31 cellular contexts compared by ENCODE assay signal in the genomic region with DNA sequence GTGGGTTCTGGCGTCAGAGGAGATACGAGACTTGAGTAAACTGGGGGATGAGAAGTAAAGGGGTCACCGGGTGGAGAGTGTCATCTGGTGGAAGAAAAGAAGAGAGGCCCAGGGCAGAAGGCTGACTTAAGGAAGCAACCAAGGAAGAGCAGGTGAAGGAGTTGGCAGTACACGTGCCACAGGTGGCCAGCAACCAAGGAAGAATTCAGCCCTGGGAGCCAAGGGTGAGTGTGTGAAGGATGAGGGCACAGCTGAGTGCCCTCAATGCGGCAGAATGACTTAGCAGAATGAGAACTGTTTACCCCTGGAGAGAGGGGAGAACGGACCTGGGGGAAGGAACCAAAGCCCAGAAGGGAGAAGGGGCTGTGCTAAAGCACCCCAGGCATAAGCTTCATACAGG.
"Had no signal": no experiment of that assay in that cellular context is flagged by ENCODE, and none has a peak within 500 bp of the region (broad histone marks: within the 10 kb centered on the region; RNA-seq: fewer than 3 reads in every experiment).

No MANE protein-coding gene starts in this region.

- H3K4me1 ChIP-seq: esophagus squamous epithelium, left lung, lower lobe of right lung, prostate gland, sigmoid colon, stomach, tibial artery, upper lobe of right lung had no signal

- H3K4me3 Mint-ChIP-seq: activated CD4-positive, alpha-beta memory T cell treated with anti-CD3 and anti-CD28 coated beads for 36 hours; activated naive CD4-positive, alpha-beta T cell treated with anti-CD3 and anti-CD28 coated beads, Interleukin-2, amount 50 U/mL, for 24 hours; activated T-cell treated with anti-CD3 and anti-CD28 coated beads, Interleukin-2, amount 50 U/mL, for 4 hours; activated T-helper 17 cell treated with anti-CD3 and anti-CD28 coated beads, Interleukin-2, amount 50 U/mL, for 72 hours; nephron; stimulated activated memory B cell treated with anti-CD40 and anti-IgM and Interleukin-4, amounts not matched to agents 10 μg/mL and 1 μg/mL and 100 μg/mL, for 72 hours; T-helper 1 cell treated with Interleukin-12 subunit alpha and Interleukin-12 subunit beta and Interleukin-4 antibody, amounts not matched to agents 30 μg/mL and 1 μg/mL, for 36 hours had no signal

- H3K27ac Mint-ChIP-seq: activated CD4-positive, alpha-beta memory T cell treated with anti-CD3 and anti-CD28 coated beads for 36 hours; activated naive CD4-positive, alpha-beta T cell treated with anti-CD3 and anti-CD28 coated beads, Interleukin-2, amount 50 U/mL, for 24 hours; activated T-helper 17 cell treated with anti-CD3 and anti-CD28 coated beads, Interleukin-2, amount 50 U/mL, for 72 hours; nephron; stimulated activated memory B cell treated with anti-CD40 and anti-IgM and Interleukin-4, amounts not matched to agents 10 μg/mL and 1 μg/mL and 100 μg/mL, for 72 hours; T-helper 1 cell treated with Interleukin-12 subunit alpha and Interleukin-12 subunit beta and Interleukin-4 antibody, amounts not matched to agents 30 μg/mL and 1 μg/mL, for 36 hours had no signal

- ATAC-seq: activated CD4-positive, CD25-positive, alpha-beta regulatory T cell treated with anti-CD3 and anti-CD28 coated beads, Interleukin-2, amount 50 U/mL, for 24 hours; activated T-cell treated with anti-CD3 and anti-CD28 coated beads, Interleukin-2, amount 50 U/mL, for 4 hours; activated T-helper 17 cell treated with anti-CD3 and anti-CD28 coated beads, Interleukin-2, amount 50 U/mL, for 72 hours; left lung; lower lobe of right lung; stimulated activated memory B cell treated with anti-CD40 and anti-IgM and Interleukin-4, amounts not matched to agents 10 μg/mL and 1 μg/mL and 100 μg/mL, for 72 hours; upper lobe of right lung had no signal

- H3K36me3 ChIP-seq: esophagus squamous epithelium, left lung, lower lobe of right lung, prostate gland, sigmoid colon, upper lobe of right lung, WERI-Rb-1 had no signal

- H3K9me3 ChIP-seq: esophagus squamous epithelium, left lung, lower lobe of right lung, prostate gland, sigmoid colon, stomach, tibial artery, upper lobe of right lung had no signal

- H3K27me3 Mint-ChIP-seq: activated CD4-positive, alpha-beta memory T cell treated with anti-CD3 and anti-CD28 coated beads for 36 hours; activated naive CD4-positive, alpha-beta T cell treated with anti-CD3 and anti-CD28 coated beads, Interleukin-2, amount 50 U/mL, for 24 hours; activated T-helper 17 cell treated with anti-CD3 and anti-CD28 coated beads, Interleukin-2, amount 50 U/mL, for 72 hours; stimulated activated memory B cell treated with anti-CD40 and anti-IgM and Interleukin-4, amounts not matched to agents 10 μg/mL and 1 μg/mL and 100 μg/mL, for 72 hours had no signal

- H3K27me3 ChIP-seq: esophagus squamous epithelium, left lung, sigmoid colon, stomach, tibial artery, upper lobe of right lung had no signal

- H3K4me3 ChIP-seq: esophagus squamous epithelium, left lung, lower lobe of right lung, prostate gland, sigmoid colon, smooth muscle cell, stomach, tibial artery, upper lobe of right lung had no signal

- H3K4me1 Mint-ChIP-seq: activated naive CD4-positive, alpha-beta T cell treated with anti-CD3 and anti-CD28 coated beads, Interleukin-2, amount 50 U/mL, for 24 hours; activated T-helper 17 cell treated with anti-CD3 and anti-CD28 coated beads, Interleukin-2, amount 50 U/mL, for 72 hours; stimulated activated memory B cell treated with anti-CD40 and anti-IgM and Interleukin-4, amounts not matched to agents 10 μg/mL and 1 μg/mL and 100 μg/mL, for 72 hours had no signal

- H3K9me3 Mint-ChIP-seq: activated CD4-positive, alpha-beta memory T cell treated with anti-CD3 and anti-CD28 coated beads for 36 hours; activated naive CD4-positive, alpha-beta T cell treated with anti-CD3 and anti-CD28 coated beads, Interleukin-2, amount 50 U/mL, for 24 hours; activated T-cell treated with anti-CD3 and anti-CD28 coated beads, Interleukin-2, amount 50 U/mL, for 4 hours; activated T-helper 17 cell treated with anti-CD3 and anti-CD28 coated beads, Interleukin-2, amount 50 U/mL, for 72 hours; nephron; stimulated activated memory B cell treated with anti-CD40 and anti-IgM and Interleukin-4, amounts not matched to agents 10 μg/mL and 1 μg/mL and 100 μg/mL, for 72 hours; T-helper 1 cell treated with Interleukin-12 subunit alpha and Interleukin-12 subunit beta and Interleukin-4 antibody, amounts not matched to agents 30 μg/mL and 1 μg/mL, for 36 hours had no signal

- H3K27ac ChIP-seq: epithelial cell of prostate, esophagus squamous epithelium, left lung, lower lobe of right lung, prostate gland, sigmoid colon, stomach, tibial artery, upper lobe of right lung, WERI-Rb-1 had no signal

- H3K36me3 Mint-ChIP-seq: activated CD4-positive, alpha-beta memory T cell treated with anti-CD3 and anti-CD28 coated beads for 36 hours; activated naive CD4-positive, alpha-beta T cell treated with anti-CD3 and anti-CD28 coated beads, Interleukin-2, amount 50 U/mL, for 24 hours had no signal

- DNase-seq: activated CD4-positive, alpha-beta memory T cell treated with anti-CD3 and anti-CD28 coated beads for 36 hours; activated CD4-positive, alpha-beta T cell treated with anti-CD3 and anti-CD28 coated beads for 48 hours; activated CD8-positive, alpha-beta memory T cell treated with anti-CD3 and anti-CD28 coated beads, Interleukin-2, amount 50 U/mL, for 4 hours; activated gamma-delta T cell treated with Interleukin-2 at 50 U/mL for 16 hours; activated T-cell treated with anti-CD3 and anti-CD28 coated beads, Interleukin-2, amount 50 U/mL, for 4 hours; dermis blood vessel endothelial cell; effector CD4-positive, alpha-beta T cell; esophagus squamous epithelium; foreskin melanocyte; kidney glomerular epithelial cell; left lung; lower lobe of right lung; sigmoid colon; stimulated activated CD4-positive, alpha-beta T cell treated with anti-CD3 and anti-CD28 coated beads, Interleukin-1b, Interleukin-23, amount 100 ng/mL, for 48 hours; stimulated activated CD4-positive, alpha-beta T cell treated with anti-CD3 and anti-CD28 coated beads, Interleukin-4, amount 100 ng/mL, for 4 hours; stimulated activated CD8-positive, alpha-beta memory T cell treated with anti-CD3 and anti-CD28 coated beads, Interleukin-4, amount 100 ng/mL, for 48 hours; stomach; SW 1271; T1000; tibial artery; upper lobe of right lung; WERI-Rb-1 had no signal
